In the genomic region with DNA sequence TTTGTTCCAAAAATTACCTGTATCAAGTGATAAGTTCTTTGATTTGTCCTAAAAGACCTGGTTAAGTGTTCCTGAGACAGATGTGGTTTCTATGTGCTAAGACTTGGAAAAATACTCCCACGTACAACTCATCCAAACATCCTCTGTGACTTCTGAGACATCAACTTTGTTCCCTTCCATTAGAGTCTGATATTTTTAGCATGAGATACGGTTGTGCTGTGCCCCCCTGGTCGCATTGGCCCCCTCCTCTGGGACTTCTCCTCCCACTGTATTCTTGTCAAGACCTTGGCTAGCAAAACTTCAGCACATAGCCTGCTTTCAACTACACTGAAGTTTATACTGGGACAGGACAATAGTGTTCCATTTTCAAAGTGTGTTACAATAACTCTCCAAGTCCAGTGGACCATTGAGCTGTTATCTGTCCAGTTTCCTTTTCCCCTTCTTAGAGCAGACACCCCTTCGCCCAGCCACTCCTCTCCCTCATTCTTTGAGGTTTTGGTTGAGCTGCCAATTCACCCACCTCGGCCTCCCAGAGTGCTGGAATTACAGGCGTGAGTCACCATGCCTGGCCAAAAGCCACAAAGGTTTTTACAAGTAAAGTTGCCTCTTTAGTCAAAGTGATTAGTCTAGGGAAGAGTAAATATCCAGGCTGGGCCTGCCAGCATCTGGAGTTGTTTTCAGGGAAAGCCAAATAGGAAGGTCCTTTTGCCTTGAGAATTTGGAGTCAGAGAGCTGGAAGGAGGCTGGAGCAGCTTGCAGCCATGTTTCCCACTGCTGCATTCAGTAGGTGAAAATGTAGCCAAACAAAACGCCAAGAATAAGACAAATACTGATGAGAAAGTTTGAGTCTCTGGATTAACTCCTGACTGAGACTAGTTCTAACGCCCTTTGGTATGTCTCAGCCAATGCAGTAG, we compare ENCODE assay signal across 8 cellular contexts. TPM values are rescaled to one million over a fixed set of nuclear protein-coding genes. Genes with fewer than 3 reads are reported as not detected.
DNase-seq lines count a peak whose midpoint lies in the region; ATAC-seq and TF ChIP-seq lines count a peak whose summit lies in the region.

No MANE protein-coding gene starts in this region.

- H3K36me3 ChIP-seq in mesenchymal stem cell (ENCODE audit: control insufficient read depth in 1 of 2, insufficient read depth in 2 of 2, low read depth in 1 of 2, low read length in 2 of 2): no peaks in the 10 kb centered on the region

- H3K18ac ChIP-seq in mesenchymal stem cell (ENCODE audit: low read depth in 1 of 2, low read length in 2 of 2): peak overlapping the region; percentile 65 to 76

- peak overlapping the region; percentile 95 for H3K27ac ChIP-seq in mesenchymal stem cell (ENCODE audit: low read length, poor library complexity, severe bottlenecking)

- H2BK12ac ChIP-seq in mesenchymal stem cell (ENCODE audit: low read length in 2 of 2): peak overlapping the region in 1 of 2 experiments; percentile 71

- no peak overlapping the region for H2BK120ac ChIP-seq in mesenchymal stem cell (ENCODE audit: low read depth, low read length)

- H3K14ac ChIP-seq in mesenchymal stem cell (ENCODE audit: low read length in 2 of 2): no peak overlapping the region

- no peak overlapping the region for H4K91ac ChIP-seq in mesenchymal stem cell (ENCODE audit: low read length)

- H3K9me3 Mint-ChIP-seq in glutamatergic neuron (ENCODE audit: unreplicated experiment): peaks cover 2% of the 10 kb centered on the region

- peak overlapping the region; percentile 8 for H2BK15ac ChIP-seq in mesenchymal stem cell (ENCODE audit: low read depth, poor library complexity, severe bottlenecking)

- H3K4me2 ChIP-seq in mesenchymal stem cell (ENCODE audit: low read length, poor library complexity, severe bottlenecking): peak overlapping the region; percentile 44

- no peak overlapping the region for H4K8ac ChIP-seq in mesenchymal stem cell (ENCODE audit: low read length)

- peak overlapping the region; percentile 53 for H2BK5ac ChIP-seq in mesenchymal stem cell (ENCODE audit: low read depth, low read length, poor library complexity, severe bottlenecking)

- peak overlapping the region; percentile 49 for H2AK5ac ChIP-seq in mesenchymal stem cell (ENCODE audit: low read length, severe bottlenecking)

- no peak overlapping the region for H3K4me3 ChIP-seq in choroid plexus epithelial cell (ENCODE audit: low read depth, low read length)
- peak overlapping the region in 1 of 2 experiments; percentile 57 for H3K4me3 ChIP-seq in mesenchymal stem cell (ENCODE audit: insufficient read depth in 1 of 2, low read depth in 1 of 2, low read length in 2 of 2)

- H3K4me3 Mint-ChIP-seq in glutamatergic neuron (ENCODE audit: unreplicated experiment): no peak overlapping the region

- no peak for ATAC-seq in GM18511 (IDR thresholded peaks at IDR 0.05; ENCODE audit: unreplicated experiment)

- H3K23ac ChIP-seq in mesenchymal stem cell (ENCODE audit: low read length in 2 of 2): no peak overlapping the region

- H3K4me1 Mint-ChIP-seq in glutamatergic neuron (ENCODE audit: low read depth, unreplicated experiment): peaks cover 12% of the 10 kb centered on the region

- H3K27me3 ChIP-seq in mesenchymal stem cell (ENCODE audit: control insufficient read depth in 1 of 2, insufficient read depth in 1 of 2, low read length in 2 of 2): peaks cover 0 to 16% of the 10 kb centered on the region in 2 experiments

- peak overlapping the region; percentile 72 for H3K9ac ChIP-seq in mesenchymal stem cell (ENCODE audit: low read length)

- H3K36me3 Mint-ChIP-seq in glutamatergic neuron (ENCODE audit: unreplicated experiment): no peaks in the 10 kb centered on the region

- peak; percentile 86 for DNase-seq in DMS 273 (lab: John Stamatoyannopoulos, UW; ENCODE audit: unreplicated experiment)
- peak; percentile 99 for DNase-seq in M059J (ENCODE audit: low read depth)
- peak; percentile 98 for DNase-seq in choroid plexus epithelial cell (ENCODE audit: low read depth)
- DNase-seq in mesenchymal stem cell: peak; percentile 97
- no peak for DNase-seq in NCI-H1048 (lab: John Stamatoyannopoulos, UW)
- DNase-seq in glutamatergic neuron: no peak
- no peak for DNase-seq in globus pallidus (ENCODE audit: low spot score)

- WGBS in mesenchymal stem cell: 7% methylated on average over 8 of the region's 8 CpGs

- H3K79me1 ChIP-seq in mesenchymal stem cell (replicated peaks; ENCODE audit: low read length, poor library complexity, severe bottlenecking): no peaks in the 10 kb centered on the region

- peaks cover 6% of the 10 kb centered on the region for H3K4me1 ChIP-seq in mesenchymal stem cell (ENCODE audit: control insufficient read depth, insufficient read depth, low read depth, low read length)

- TF ChIP-seq CTCF in choroid plexus epithelial cell (conservative IDR thresholded peaks at IDR 0.05; ENCODE audit: low read depth, low read length) (no peak), glutamatergic neuron (IDR thresholded peaks at IDR 0.05; ENCODE audit: partially characterized antibody, unreplicated experiment) (no peak)

- H3K9me3 ChIP-seq in mesenchymal stem cell (ENCODE audit: control insufficient read depth, low read length): no peaks in the 10 kb centered on the region

- no peak overlapping the region for H2AFZ ChIP-seq in mesenchymal stem cell (ENCODE audit: low read depth, low read length)

- H3K27me3 Mint-ChIP-seq in glutamatergic neuron (ENCODE audit: unreplicated experiment): peaks cover 5% of the 10 kb centered on the region

- no peak overlapping the region for H3K27ac Mint-ChIP-seq in glutamatergic neuron (ENCODE audit: unreplicated experiment)

- H3K4ac ChIP-seq in mesenchymal stem cell (ENCODE audit: low read depth in 1 of 2, low read length in 2 of 2): peak overlapping the region in 1 of 2 experiments; percentile 19

RNA-seq across cellular contexts. Expression of a gene that starts 17.8 kb away (rescaled TPM):
- 55.3 and 69.1 TPM in 2 replicates for total RNA-seq in M059J (2014; rRNA removed; shearing (Covaris generic))
- 537 TPM for polyA plus RNA-seq in mesenchymal stem cell (2013, experiment 1 of 2)
- 536 TPM for polyA plus RNA-seq in mesenchymal stem cell (2013, experiment 2 of 2)
- total RNA-seq in glutamatergic neuron (ENCODE audit: unreplicated experiment): 6.4 TPM

Comparison
In these comparisons a context has a peak if more than half of its experiments do, and no peak if none do; other contexts are left out.
1. DNase-seq: peak in DMS 273 (single experiment), M059J (single experiment), choroid plexus epithelial cell (single experiment) and mesenchymal stem cell (single experiment); none in NCI-H1048 (single experiment), glutamatergic neuron (single experiment) and globus pallidus (single experiment).